21 cellular contexts compared by ENCODE assay signal in genomic region chr14:44107156-44107555, GRCh38.
"Had no signal": no experiment of that assay in that cellular context is flagged by ENCODE, and none has a peak within 500 bp of the region (broad histone marks: within the 10 kb centered on the region; RNA-seq: fewer than 3 reads in every experiment).

No MANE protein-coding gene starts in this region.

- H3K4me3 ChIP-seq: K562 had no signal

- FAIRE-seq: HTR-8/SVneo, K562, RCC 7860 had no signal

- H3K4me3 Mint-ChIP-seq: IgD-negative memory B cell had no signal

- H3K9ac ChIP-seq: KMS-11 had no signal

- H3K27ac Mint-ChIP-seq: IgD-negative memory B cell had no signal

- DNase-seq: Kasumi-1, MV-4-11, NCI-H1048, NCI-H1105, NCI-H1417, NCI-H1436 treated with DMSO at 0.1 percent for 48 hours, NCI-H1694, NCI-H187 treated with DMSO at 0.1 percent for 48 hours, NCI-H2029 treated with DMSO at 0.1 percent for 48 hours, NCI-H2171 treated with DMSO at 0.1 percent for 48 hours, NCI-H524 treated with DMSO at 0.1 percent for 48 hours, NCI-H69, NCI-H774, SHP77 had no signal

- ATAC-seq: K562, SK-N-SH treated with all-trans-retinoic acid at 6 μM for 48 hours had no signal

- H3K27me3 Mint-ChIP-seq: IgD-negative memory B cell had no signal

- H3K4me2 ChIP-seq: KMS-11 had no signal

- H3K27ac ChIP-seq: KMS-11, RWPE1 had no signal

- H3K4me1 Mint-ChIP-seq: IgD-negative memory B cell had no signal
